2 cellular contexts compared by ENCODE assay signal in genomic region chr3:42934910-42935309, GRCh38.
TF ChIP-seq lines count a peak whose summit lies in the region.

No MANE protein-coding gene starts in this region.

TF ChIP-seq in A549, 52 proteins besides CTCF, POLR2A, EP300 and RAD21 (continued from another document):
- peak; percentile 42; the same call in 1 of the 2 replicates for TF ChIP-seq REST (IDR thresholded peaks at IDR 0.05)

TF ChIP-seq in HEK293, 187 proteins besides CTCF, POLR2A, EP300 and RAD21:
- TF ChIP-seq, protein P1, sequence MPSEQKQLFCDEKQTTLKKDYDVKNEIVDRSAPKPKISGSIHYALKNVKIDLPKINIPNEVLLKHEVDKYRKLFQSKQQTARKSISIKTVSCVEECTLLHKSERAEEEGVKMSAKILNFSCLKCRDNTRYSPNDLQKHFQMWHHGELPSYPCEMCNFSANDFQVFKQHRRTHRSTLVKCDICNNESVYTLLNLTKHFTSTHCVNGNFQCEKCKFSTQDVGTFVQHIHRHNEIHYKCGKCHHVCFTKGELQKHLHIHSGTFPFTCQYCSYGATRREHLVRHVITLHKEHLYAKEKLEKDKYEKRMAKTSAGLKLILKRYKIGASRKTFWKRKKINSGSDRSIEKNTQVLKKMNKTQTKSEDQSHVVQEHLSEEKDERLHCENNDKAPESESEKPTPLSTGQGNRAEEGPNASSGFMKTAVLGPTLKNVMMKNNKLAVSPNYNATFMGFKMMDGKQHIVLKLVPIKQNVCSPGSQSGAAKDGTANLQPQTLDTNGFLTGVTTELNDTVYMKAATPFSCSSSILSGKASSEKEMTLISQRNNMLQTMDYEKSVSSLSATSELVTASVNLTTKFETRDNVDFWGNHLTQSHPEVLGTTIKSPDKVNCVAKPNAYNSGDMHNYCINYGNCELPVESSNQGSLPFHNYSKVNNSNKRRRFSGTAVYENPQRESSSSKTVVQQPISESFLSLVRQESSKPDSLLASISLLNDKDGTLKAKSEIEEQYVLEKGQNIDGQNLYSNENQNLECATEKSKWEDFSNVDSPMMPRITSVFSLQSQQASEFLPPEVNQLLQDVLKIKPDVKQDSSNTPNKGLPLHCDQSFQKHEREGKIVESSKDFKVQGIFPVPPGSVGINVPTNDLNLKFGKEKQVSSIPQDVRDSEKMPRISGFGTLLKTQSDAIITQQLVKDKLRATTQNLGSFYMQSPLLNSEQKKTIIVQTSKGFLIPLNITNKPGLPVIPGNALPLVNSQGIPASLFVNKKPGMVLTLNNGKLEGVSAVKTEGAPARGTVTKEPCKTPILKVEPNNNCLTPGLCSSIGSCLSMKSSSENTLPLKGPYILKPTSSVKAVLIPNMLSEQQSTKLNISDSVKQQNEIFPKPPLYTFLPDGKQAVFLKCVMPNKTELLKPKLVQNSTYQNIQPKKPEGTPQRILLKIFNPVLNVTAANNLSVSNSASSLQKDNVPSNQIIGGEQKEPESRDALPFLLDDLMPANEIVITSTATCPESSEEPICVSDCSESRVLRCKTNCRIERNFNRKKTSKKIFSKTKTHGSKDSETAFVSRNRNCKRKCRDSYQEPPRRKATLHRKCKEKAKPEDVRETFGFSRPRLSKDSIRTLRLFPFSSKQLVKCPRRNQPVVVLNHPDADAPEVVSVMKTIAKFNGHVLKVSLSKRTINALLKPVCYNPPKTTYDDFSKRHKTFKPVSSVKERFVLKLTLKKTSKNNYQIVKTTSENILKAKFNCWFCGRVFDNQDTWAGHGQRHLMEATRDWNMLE (tag by site-specific recombination; conservative IDR thresholded peaks at IDR 0.05; ENCODE audit: low read depth): no peak
- TF ChIP-seq REST (tag by site-specific recombination; IDR thresholded peaks at IDR 0.05) (peak; percentile 42; the same call in 1 of the 2 replicates), ZNF76 (tag by site-specific recombination; IDR thresholded peaks at IDR 0.05; ENCODE audit: borderline replicate concordance, low read depth) (no peak)
